1 cellular context compared by ENCODE assay signal in genomic region chr14:70810621-70811020, GRCh38.
TF ChIP-seq lines count a peak whose summit lies in the region.

No MANE protein-coding gene starts in this region.

TF ChIP-seq in HEK293, 187 proteins besides CTCF, POLR2A, EP300 and RAD21 (continued from another document):
- TF ChIP-seq ZNF174 (tag by site-specific recombination; IDR thresholded peaks at IDR 0.05) (no peak), HOXD13 (CRISPR knock-in tag; IDR thresholded peaks at IDR 0.05; ENCODE audit: borderline replicate concordance) (no peak), REPIN1 (tag by site-specific recombination; IDR thresholded peaks at IDR 0.05; ENCODE audit: low read depth) (no peak), ZNF266 (tag by site-specific recombination; IDR thresholded peaks at IDR 0.05; ENCODE audit: low read depth) (no peak), ZNF600 (tag by site-specific recombination; IDR thresholded peaks at IDR 0.05) (0 out of 2 replicates have a peak, but pooled peaks have one; percentile 44), ZBTB48 (tag by site-specific recombination; IDR thresholded peaks at IDR 0.05) (no peak)
